In the genomic region with DNA sequence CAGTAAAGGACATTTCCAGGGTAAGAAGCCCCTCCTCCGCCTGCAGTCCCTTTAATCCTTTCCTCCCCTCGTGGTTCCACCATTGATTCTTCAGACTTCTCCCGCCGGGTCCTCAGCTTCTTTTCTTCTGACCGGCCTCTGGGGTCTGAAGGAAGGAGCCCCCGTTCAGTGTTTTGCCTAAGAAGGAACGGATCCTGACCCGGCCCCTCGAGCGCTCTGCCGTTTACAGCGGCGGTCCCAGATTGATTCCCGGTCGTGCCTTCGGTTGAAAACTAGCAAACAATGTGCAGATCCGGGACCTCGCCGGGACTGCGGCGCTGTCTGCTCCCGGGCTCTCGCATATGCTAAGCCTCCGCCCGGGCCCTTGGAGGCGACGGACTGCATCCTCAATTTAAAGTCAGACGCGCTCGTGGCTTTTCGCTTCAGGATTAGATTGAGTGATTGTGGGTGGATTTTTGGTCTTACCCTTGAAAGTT, we compare ENCODE assay signal across 8 cellular contexts. TPM values are rescaled to one million over a fixed set of nuclear protein-coding genes. Genes with fewer than 3 reads are reported as not detected.
A peak's percentile ranks its signal among the peaks of the same experiment; 100 is the strongest.
DNase-seq lines count a peak whose midpoint lies in the region; ATAC-seq and TF ChIP-seq lines count a peak whose summit lies in the region.

No MANE protein-coding gene starts in this region.

- H3K4me2 ChIP-seq in SK-N-SH (peak overlapping the region; percentile 74), trophoblast cell (ENCODE audit: low read length) (peak overlapping the region; percentile 70)

- H3K9ac ChIP-seq in SK-N-SH = peak overlapping the region; percentile 83
- H3K9ac ChIP-seq in trophoblast cell (ENCODE audit: low read length) = peak overlapping the region; percentile 91

- CTCF ChIA-PET in SK-N-SH (lab: Yijun Ruan, JAX) = interaction anchor here (1.7 kb wide), 1 partner anchor 11 kb away, joined by 16 read pairs; no protein-coding TSS in a partner anchor

- peak overlapping the region; percentile 67 for H4K12ac ChIP-seq in trophoblast cell (ENCODE audit: low read depth, low read length)

- TF ChIP-seq CTCF in SK-N-SH (IDR thresholded peaks at IDR 0.05) = peak; percentile 21; the same call in 1 of the 2 replicates
- TF ChIP-seq CTCF in adrenal gland (IDR thresholded peaks at IDR 0.05) = no peak
- peak in 1 of 9 donors; percentile 13 for TF ChIP-seq CTCF in heart right ventricle (IDR thresholded peaks at IDR 0.05)

- peak in 2 of 3 experiments; percentile 55 to 91 for DNase-seq in NCI-H1417 (lab: John Stamatoyannopoulos, UW)
- DNase-seq in NCI-H1417 treated with DMSO at 0.1 percent for 48 hours (lab: John Stamatoyannopoulos, UW) = no peak
- peak; percentile 68 for DNase-seq in KBM-7
- peak; percentile 77 for DNase-seq in SK-N-SH
- peak; percentile 62 to 82 (median 74) for DNase-seq in adrenal gland
- DNase-seq in heart right ventricle = peak; percentile 40 to 48
- peak; percentile 56 to 65 for DNase-seq in trophoblast cell

- no peaks in the 10 kb centered on the region for H4K20me1 ChIP-seq in SK-N-SH (ENCODE audit: insufficient read depth)

- H3K79me2 ChIP-seq in SK-N-SH (ENCODE audit: insufficient read depth) (peaks cover 89% of the 10 kb centered on the region), trophoblast cell (ENCODE audit: control insufficient read depth, insufficient read depth, low read length, poor library complexity) (peaks cover 10% of the 10 kb centered on the region)

- H3K23ac ChIP-seq in trophoblast cell (ENCODE audit: low read length) = no peak overlapping the region

- POLR2A ChIA-PET in SK-N-SH (lab: Yijun Ruan, JAX) = no interaction called here

- H3K27me3 ChIP-seq in SK-N-SH (ENCODE audit: insufficient read depth) (no peaks in the 10 kb centered on the region), adrenal gland (no peaks in the 10 kb centered on the region), heart right ventricle (no peaks in the 10 kb centered on the region), trophoblast cell (ENCODE audit: insufficient read depth, low read length) (no peaks in the 10 kb centered on the region)

- peak overlapping the region; percentile 85 to 95 for H3K27ac ChIP-seq in SK-N-SH (ENCODE audit: low read depth in 2 of 2, low read length in 1 of 2)
- H3K27ac ChIP-seq in adrenal gland = peak overlapping the region; percentile 87 to 98 (median 95)
- peak overlapping the region; percentile 76 to 93 (median 90) for H3K27ac ChIP-seq in heart right ventricle
- peak overlapping the region; percentile 97 for H3K27ac ChIP-seq in trophoblast cell (ENCODE audit: low read depth, low read length)
- H3K27ac ChIP-seq in urinary bladder (ENCODE audit: low read depth) = peak overlapping the region; percentile 89

- peak overlapping the region; percentile 48 for H2BK120ac ChIP-seq in trophoblast cell (ENCODE audit: insufficient read depth, low read length, poor library complexity)

- peak overlapping the region; percentile 69 for H4K91ac ChIP-seq in trophoblast cell (ENCODE audit: low read depth, low read length)

- TF ChIP-seq EP300 in SK-N-SH (IDR thresholded peaks at IDR 0.05; ENCODE audit: borderline replicate concordance in 1 of 2, low read depth in 1 of 2, low read length in 1 of 2) = 0 out of 4 replicates have a peak, but pooled peaks of 1 of the 2 experiments have one; percentile 1

- H3K14ac ChIP-seq in trophoblast cell (ENCODE audit: low read length) = peak overlapping the region; percentile 1

- H2AFZ ChIP-seq in SK-N-SH (ENCODE audit: low read depth) (peak overlapping the region; percentile 96), trophoblast cell (ENCODE audit: insufficient read depth, low read length, poor library complexity) (peak overlapping the region; percentile 38)

- H4K8ac ChIP-seq in trophoblast cell (ENCODE audit: low read depth, low read length) = peak overlapping the region; percentile 66

- peaks cover 3% of the 10 kb centered on the region; the same call in 1 of the 2 replicates for H3K9me3 ChIP-seq in SK-N-SH
- H3K9me3 ChIP-seq in adrenal gland (replicated peaks in 1 of 3) = peaks cover 0 to 5% (median 0%) of the 10 kb centered on the region in 3 donors
- H3K9me3 ChIP-seq in heart right ventricle = peaks cover 0 to 11% (median 7%) of the 10 kb centered on the region in 11 donors
- no peaks in the 10 kb centered on the region for H3K9me3 ChIP-seq in trophoblast cell (ENCODE audit: insufficient read depth, low read depth, low read length)

- no peak for TF ChIP-seq RAD21 in SK-N-SH (IDR thresholded peaks at IDR 0.05; ENCODE audit: low read length)

- no peak for TF ChIP-seq POLR2A in adrenal gland (IDR thresholded peaks at IDR 0.05)

- H2BK12ac ChIP-seq in trophoblast cell (ENCODE audit: low read length) = no peak overlapping the region

- H3K4me1 ChIP-seq in SK-N-SH (ENCODE audit: control insufficient read depth in 1 of 2, insufficient read depth in 2 of 2, low read depth in 1 of 2, low read length in 1 of 2) (peaks cover 0 to 13% of the 10 kb centered on the region in 2 experiments; a peak in 1 of 4 replicates), adrenal gland (replicated peaks in 1 of 2) (peaks cover 0 to 32% of the 10 kb centered on the region in 2 donors), heart right ventricle (peaks cover 0 to 52% (median 26%) of the 10 kb centered on the region in 9 donors), trophoblast cell (ENCODE audit: control insufficient read depth in 1 of 2, insufficient read depth in 2 of 2, low read length in 2 of 2) (no peaks in the 10 kb centered on the region), urinary bladder (ENCODE audit: insufficient read depth) (no peaks in the 10 kb centered on the region)

- H3K18ac ChIP-seq in trophoblast cell (ENCODE audit: low read length) = peak overlapping the region; percentile 32

- H2AK5ac ChIP-seq in trophoblast cell (ENCODE audit: low read length) = no peak overlapping the region

- peak overlapping the region; percentile 92 for H3K4me3 ChIP-seq in SK-N-SH (ENCODE audit: low read depth in 2 of 2, low read length in 1 of 2)
- peak overlapping the region; percentile 68 to 96 (median 82) for H3K4me3 ChIP-seq in adrenal gland
- H3K4me3 ChIP-seq in heart right ventricle = peak overlapping the region; percentile 64 to 93 (median 84)
- peak overlapping the region; percentile 82 for H3K4me3 ChIP-seq in trophoblast cell (ENCODE audit: low read depth, low read length)
- H3K4me3 ChIP-seq in urinary bladder (ENCODE audit: low read depth, low read length) = peak overlapping the region; percentile 84

- peak; percentile 49 to 84 (median 72) for ATAC-seq in heart right ventricle

- peaks cover 12% of the 10 kb centered on the region for H3K79me1 ChIP-seq in trophoblast cell (ENCODE audit: low read length)

- H3K9me2 ChIP-seq in SK-N-SH = no peaks in the 10 kb centered on the region

- peaks cover 18% of the 10 kb centered on the region for H3F3A ChIP-seq in SK-N-SH (replicated peaks; ENCODE audit: insufficient read depth)

- 2% methylated on average over 31 of the region's 31 CpGs for WGBS in SK-N-SH (ENCODE audit: low lambda C conversion rate)
- WGBS in adrenal gland, 4 donors = 0 to 1% (median 1%) methylated on average over 17 to 31 of the region's 31 CpGs
- WGBS in heart right ventricle, 2 donors = 0% methylated on average over 31 of the region's 31 CpGs
- WGBS in trophoblast cell (ENCODE audit: extremely low coverage, insufficient coverage, insufficient read length) = no CpG with 5 or more reads among the region's 31 CpGs
- WGBS in urinary bladder = under 1% methylated on average over 31 of the region's 31 CpGs

- intact Hi-C loops in adrenal gland (cut with DNase I) (loop anchor here in 1 of 2 donors (5.0 kb wide), 1 partner anchor 74 kb away; no protein-coding TSS in a partner anchor), heart right ventricle (cut with DNase I) (loop anchor here in 3 of 10 donors (2.0 to 10.0 kb wide), 5 partner anchors 76 to 532 kb away; partner anchors contain the start of genes CROT (in 2 of the 3) and RUNDC3B (in 1 of the 3))

- H3K36me3 ChIP-seq in SK-N-SH (replicated peaks in 1 of 2; ENCODE audit: control insufficient read depth in 1 of 2, insufficient read depth in 2 of 2, low read length in 1 of 2) = peaks cover 13 to 31% of the 10 kb centered on the region in 2 experiments
- H3K36me3 ChIP-seq in adrenal gland (replicated peaks in 1 of 2) = no peaks in the 10 kb centered on the region
- H3K36me3 ChIP-seq in heart right ventricle = peaks cover 0 to 16% (median 0%) of the 10 kb centered on the region in 9 donors
- peaks cover 0 to 3% of the 10 kb centered on the region in 2 experiments for H3K36me3 ChIP-seq in trophoblast cell (ENCODE audit: control insufficient read depth in 1 of 2, insufficient read depth in 2 of 2, low read length in 2 of 2)
- H3K36me3 ChIP-seq in urinary bladder (ENCODE audit: insufficient read depth) = no peaks in the 10 kb centered on the region

- in situ Hi-C loops in KBM-7 (cut with MboI; ENCODE audit: low pct_unique_long_range_greater_than_20kb, low sequenced_read_pairs) = no loop called here

- peak overlapping the region; percentile 61 for H2BK5ac ChIP-seq in trophoblast cell (ENCODE audit: low read depth, low read length, poor library complexity)

- peak overlapping the region; percentile 16 for H3K4ac ChIP-seq in trophoblast cell (ENCODE audit: low read depth, low read length)

RNA-seq across cellular contexts. Expression of gene DBF4, which starts 0.5 kb away (rescaled TPM):
- polyA plus RNA-seq in SK-N-SH (2012; rRNA removed) (5.1 and 7.6 TPM in 2 replicates), adrenal gland (1 to 10 TPM; 5.6 to 6.6 (median 5.8) TPM), heart right ventricle (1 to 10 TPM; 1.5 to 3.1 TPM), urinary bladder (4.5 TPM)
- 8.5 and 11.3 TPM in 2 replicates for polyA plus RNA-seq in SK-N-SH (2012; cell fraction: cytosol; rRNA removed)
- 4.5 and 7.5 TPM in 2 replicates for polyA plus RNA-seq in SK-N-SH (2012; cell fraction: nucleus; rRNA removed)
- total RNA-seq in adrenal gland (10 to 100 TPM in 1 of 8 donors, 1 to 10 TPM in 6, under 1 TPM in 1; 0.91 to 23.2 (median 7.5) TPM), heart right ventricle (1 to 10 TPM; 1.2 to 5.2 (median 1.9) TPM), urinary bladder (17.3 TPM)
- 16.5 and 19.3 TPM in 2 replicates for polyA plus RNA-seq in trophoblast cell (2013)

RNA-seq across cellular contexts. Expression of gene SLC25A40, which starts 0.6 kb away (rescaled TPM):
- 5.5 and 8.5 TPM in 2 replicates for polyA plus RNA-seq in SK-N-SH (2012; rRNA removed)
- 8.7 and 8.8 TPM in 2 replicates for polyA plus RNA-seq in SK-N-SH (2012; cell fraction: cytosol; rRNA removed)
- 5.5 and 12.7 TPM in 2 replicates for polyA plus RNA-seq in SK-N-SH (2012; cell fraction: nucleus; rRNA removed)
- 10 to 100 TPM in 7 of 8 donors, 1 to 10 TPM in 1; 9.9 to 57.2 (median 25.1) TPM for total RNA-seq in adrenal gland
- polyA plus RNA-seq in adrenal gland = 10 to 100 TPM in 1 of 3 donors, 1 to 10 TPM in 2; 4.5 to 21.6 (median 6.1) TPM
- total RNA-seq in heart right ventricle = 10 to 100 TPM; 15.9 to 29.6 (median 22.6) TPM
- polyA plus RNA-seq in heart right ventricle = 1 to 10 TPM; 4.1 to 5.7 TPM
- polyA plus RNA-seq in trophoblast cell (2013) = 9.3 and 10.6 TPM in 2 replicates
- total RNA-seq in urinary bladder = 40.9 TPM
- polyA plus RNA-seq in urinary bladder = 8.6 TPM

RNA-seq across cellular contexts. Expression of gene ADAM22, which starts 57.3 kb away (rescaled TPM):
- polyA plus RNA-seq in SK-N-SH (2012; rRNA removed) = 3.0 and 4.8 TPM in 2 replicates
- 5.2 and 6.7 TPM in 2 replicates for polyA plus RNA-seq in SK-N-SH (2012; cell fraction: cytosol; rRNA removed)
- polyA plus RNA-seq in SK-N-SH (2012; cell fraction: nucleus; rRNA removed) = 4.6 and 7.5 TPM in 2 replicates
- total RNA-seq in adrenal gland = 10 to 100 TPM in 7 of 8 donors, 1 to 10 TPM in 1; 7.8 to 35.0 (median 27.2) TPM
- 1 to 10 TPM; 2.3 to 5.2 (median 3.2) TPM for polyA plus RNA-seq in adrenal gland
- 1 to 10 TPM in 9 of 10 donors, under 1 TPM in 1; 0.62 to 3.7 (median 1.9) TPM for total RNA-seq in heart right ventricle
- polyA plus RNA-seq in heart right ventricle = under 1 TPM; 0.19 to 0.51 TPM
- 0.73 and 0.76 TPM in 2 replicates for polyA plus RNA-seq in trophoblast cell (2013)
- total RNA-seq in urinary bladder = 32.5 TPM
- 2.9 TPM for polyA plus RNA-seq in urinary bladder
